In the genomic region with DNA sequence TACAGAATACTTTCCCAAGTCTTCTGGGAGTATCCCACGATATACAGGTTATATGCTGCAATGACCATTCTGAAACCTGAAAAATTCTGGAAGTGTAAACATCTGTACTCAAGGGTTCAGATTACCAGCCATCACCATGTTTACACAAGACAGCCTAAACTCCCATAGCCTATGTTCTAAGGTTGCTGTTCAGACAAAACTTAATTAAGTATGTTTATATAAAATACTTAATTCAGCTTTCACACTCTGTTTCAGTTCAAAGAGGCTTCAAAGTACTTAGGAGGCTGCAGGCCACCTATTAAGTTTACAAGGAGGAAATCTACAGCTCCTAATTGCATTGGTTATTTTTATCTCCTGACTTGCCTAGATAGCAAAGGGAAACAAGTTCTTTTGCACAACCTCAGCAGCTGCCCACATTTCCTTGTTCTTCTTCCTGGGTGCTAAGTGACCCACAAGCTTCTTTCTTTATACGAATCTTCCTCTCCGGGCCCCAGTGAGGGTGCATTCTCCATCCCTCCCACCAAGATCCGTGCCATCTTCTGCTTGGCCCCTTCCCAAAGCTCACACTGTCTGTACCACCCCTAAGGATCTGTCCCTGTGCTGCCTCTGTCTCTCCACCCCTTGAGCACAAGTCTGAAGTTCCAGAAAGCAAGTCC, we compare ENCODE assay signal across 8 cellular contexts. TPM values are rescaled to one million over a fixed set of nuclear protein-coding genes. Genes with fewer than 3 reads are reported as not detected.
A peak's percentile ranks its signal among the peaks of the same experiment; 100 is the strongest.
DNase-seq lines count a peak whose midpoint lies in the region; ATAC-seq, FAIRE-seq and TF ChIP-seq lines count a peak whose summit lies in the region.

No MANE protein-coding gene starts in this region.

- no peaks in the 10 kb centered on the region for H3K9me3 ChIP-seq in K562 (replicated peaks; ENCODE audit: control insufficient read depth, insufficient read depth, low read depth, low read length)

- peaks cover 33% of the 10 kb centered on the region; the same call in 1 of the 2 replicates for H4K20me1 ChIP-seq in K562 (replicated peaks; ENCODE audit: control insufficient read depth, insufficient read depth, low read length)

- in situ Hi-C loops in K562 (cut with MboI), result no loop called here

- POLR2A ChIA-PET in K562 (lab: Yijun Ruan, JAX), result interaction anchor here (0.6 to 2.1 kb wide), 6 partner anchors 9 to 148 kb away, joined by 3 to 6 read pairs (median 3); no protein-coding TSS in a partner anchor

- peak overlapping the region; percentile 62 to 98 (median 94) for H3K27ac Mint-ChIP-seq in naive B cell

- intact Hi-C loops in K562 (cut with micrococcal nuclease), result loop anchor here (2.0 kb wide), 1 partner anchor 43 kb away; the partner anchor contains the start of gene DGKQ

- ATAC-seq in K562 (no peak), naive B cell (ENCODE audit: low read depth in 2 of 2) (no peak), GM21423 (IDR thresholded peaks at IDR 0.05; ENCODE audit: unreplicated experiment) (no peak), HG03354 (IDR thresholded peaks at IDR 0.05; ENCODE audit: poor library complexity, severe bottlenecking, unreplicated experiment) (no peak)

- H3K9me3 Mint-ChIP-seq in naive B cell, result no peaks in the 10 kb centered on the region

- H3K36me3 Mint-ChIP-seq in naive B cell, result no peaks in the 10 kb centered on the region

- peak overlapping the region; percentile 92 for H3K4me2 ChIP-seq in K562 (ENCODE audit: insufficient read depth, low read length)

- no peak for TF ChIP-seq RAD21 in K562 (CRISPR knock-in tag; conservative IDR thresholded peaks at IDR 0.05 in 1 of 2, IDR thresholded peaks at IDR 0.05 in 1 of 2)

- H3K4me3 ChIP-seq in K562, result peak overlapping the region; percentile 99

- 43% methylated on average over 3 of the region's 4 CpGs for WGBS in K562 (ENCODE audit: insufficient coverage, low coverage, missing lambda C conversion rate)

- TF ChIP-seq EP300 in K562 (IDR thresholded peaks at IDR 0.05; ENCODE audit: low read length), result no peak

- H3K4me3 Mint-ChIP-seq in naive B cell, result peak overlapping the region; percentile 30 to 97 (median 96)

- TF ChIP-seq POLR2A in K562 (conservative IDR thresholded peaks at IDR 0.05), result no peak

- FAIRE-seq in K562 (lab: Jason Lieb, UNC), result no peak

- H3K4me1 Mint-ChIP-seq in naive B cell, result peaks cover 51 to 77% (median 74%) of the 10 kb centered on the region in 3 donors

- H3K9ac ChIP-seq in K562 (ENCODE audit: insufficient read depth in 1 of 2, low read depth in 2 of 2, low read length in 2 of 2), result 0 out of 4 replicates have a peak overlapping the region, but pooled peaks have one; percentile 8 to 88

- BruUV-seq in K562 (replicated peaks; lab: Mats Ljungman, UMichigan), result no TSS peak

- CTCF ChIA-PET in K562 (lab: Yijun Ruan, JAX; ENCODE audit: low intra/inter-chr PET ratio), result no interaction called here

- peaks cover 16 to 26% of the 10 kb centered on the region in 2 experiments for H3K4me1 ChIP-seq in K562 (replicated peaks in 1 of 2; ENCODE audit: control insufficient read depth in 2 of 2, insufficient read depth in 2 of 2, low read length in 2 of 2)

- peaks cover 17% of the 10 kb centered on the region; the same call in 2 of the 3 replicates for H3K36me3 ChIP-seq in K562 (ENCODE audit: control insufficient read depth, insufficient read depth, low read length)

- TF ChIP-seq CTCF in K562 (IDR thresholded peaks at IDR 0.05 in 2 of 3, conservative IDR thresholded peaks at IDR 0.05 in 1 of 3; ENCODE audit: insufficient read depth in 2 of 3, low read depth in 1 of 3, low read length in 3 of 3), result no peak

- DNase-seq in CD1c-positive myeloid dendritic cell (ENCODE audit: extremely low spot score) (peak; percentile 73), HuH-7 (ENCODE audit: low spot score) (peak; percentile 78), K562 (ENCODE audit: extremely low read depth in 1 of 4, low spot score in 3 of 4) (no peak), naive B cell (no peak), GOT3 (lab: John Stamatoyannopoulos, UW) (no peak), hypothalamus (lab: John Stamatoyannopoulos, UW) (no peak)

- H3K9me1 ChIP-seq in K562 (ENCODE audit: control insufficient read depth, insufficient read depth, low read length), result no peaks in the 10 kb centered on the region

- H2AFZ ChIP-seq in K562 (ENCODE audit: low read depth, low read length), result no peak overlapping the region

- H3K79me2 ChIP-seq in K562 (ENCODE audit: control insufficient read depth, insufficient read depth, low read length), result peaks cover 70% of the 10 kb centered on the region

- H3K27me3 ChIP-seq in K562 (ENCODE audit: control insufficient read depth in 2 of 2, insufficient read depth in 2 of 2, low read length in 2 of 2), result no peaks in the 10 kb centered on the region

- no peak overlapping the region for H3K27ac ChIP-seq in K562 (ENCODE audit: extremely low read depth, low read depth, low read length)

- H3K27me3 Mint-ChIP-seq in naive B cell, result no peaks in the 10 kb centered on the region

RNA-seq across cellular contexts. Expression of gene GAK, which starts 2.0 kb away (rescaled TPM):
- total RNA-seq in K562 (2011; cell fraction: chromatin; rRNA removed; ENCODE audit: low replicate concordance), result 336 and 571 TPM in 2 replicates
- total RNA-seq in K562 (2011; cell fraction: nucleolus; rRNA removed), result 202 and 228 TPM in 2 replicates
- 235 and 247 TPM in 2 replicates for total RNA-seq in K562 (2011; cell fraction: nucleoplasm; rRNA removed)
- total RNA-seq in K562 (2014; rRNA removed) (102 and 105 TPM in 2 replicates), K562 (2014; rRNA removed; fragmentation: Illumina TruSeq; extraction: Trizol) (10.4 and 12.6 TPM in 2 replicates), K562 (2015; rRNA removed; fragmentation: Illumina TruSeq; extraction: Trizol) (28.4 and 35.4 TPM in 2 replicates), K562 (2021) (94.1 and 101 TPM in 2 replicates)
- polyA plus RNA-seq in K562 (2011; rRNA removed) (14.9 and 22.4 TPM in 2 replicates), K562 (2014; fragmentation: Illumina TruSeq; extraction: Trizol) (16.2 and 38.2 TPM in 2 replicates), K562 (2014; fragmentation: Nextera tagmentation; extraction: Ambion mirVana) (1 to 10 TPM; 1.3 to 2.1 TPM), K562 (2014; rRNA removed) (51.9 and 83.2 TPM in 2 replicates), naive B cell (ENCODE audit: low read depth in 6 of 6) (10 to 100 TPM; 28.5 to 71.3 (median 48.1) TPM)
- 17.2 and 40.3 TPM in 2 replicates for polyA plus RNA-seq in K562 (2011; cell fraction: cytosol; rRNA removed)
- polyA plus RNA-seq in K562 (2011; cell fraction: nucleus; rRNA removed), result 79.9 and 106 TPM in 2 replicates
- polyA plus RNA-seq in K562 (2012), result 48.5 and 55.0 TPM in 2 replicates
- 51.4 and 78.3 TPM in 2 replicates for polyA minus RNA-seq in K562 (2011; rRNA and poly(A)+ RNA removed)
- polyA minus RNA-seq in K562 (2011; cell fraction: cytosol; rRNA and poly(A)+ RNA removed), result 37.3 and 39.5 TPM in 2 replicates
- polyA minus RNA-seq in K562 (2011; cell fraction: nucleus; rRNA and poly(A)+ RNA removed), result 43.2 and 50.9 TPM in 2 replicates

RNA-seq across cellular contexts. Expression of gene TMEM175, which starts 2.2 kb away (rescaled TPM):
- total RNA-seq in K562 (2011; cell fraction: chromatin; rRNA removed; ENCODE audit: low replicate concordance), result 55.5 and 132 TPM in 2 replicates
- total RNA-seq in K562 (2011; cell fraction: nucleolus; rRNA removed), result 80.9 and 84.2 TPM in 2 replicates
- total RNA-seq in K562 (2011; cell fraction: nucleoplasm; rRNA removed), result 71.0 and 82.0 TPM in 2 replicates
- total RNA-seq in K562 (2014; rRNA removed) (14.9 and 17.7 TPM in 2 replicates), K562 (2014; rRNA removed; fragmentation: Illumina TruSeq; extraction: Trizol) (2.4 and 3.7 TPM in 2 replicates), K562 (2015; rRNA removed; fragmentation: Illumina TruSeq; extraction: Trizol) (9.4 and 9.5 TPM in 2 replicates), K562 (2021) (13.8 and 16.9 TPM in 2 replicates)
- polyA plus RNA-seq in K562 (2011; rRNA removed) (11.4 and 28.9 TPM in 2 replicates), K562 (2014; fragmentation: Illumina TruSeq; extraction: Trizol) (8.5 and 21.5 TPM in 2 replicates), K562 (2014; fragmentation: Nextera tagmentation; extraction: Ambion mirVana) (under 1 TPM; 0.13 to 0.18 TPM), K562 (2014; rRNA removed) (22.5 and 30.9 TPM in 2 replicates), naive B cell (ENCODE audit: low read depth in 6 of 6) (10 to 100 TPM; 18.7 to 38.8 (median 24.1) TPM)
- 31.2 and 37.1 TPM in 2 replicates for polyA plus RNA-seq in K562 (2011; cell fraction: cytosol; rRNA removed)
- 373 and 570 TPM in 2 replicates for polyA plus RNA-seq in K562 (2011; cell fraction: nucleus; rRNA removed)
- polyA plus RNA-seq in K562 (2012), result 18.3 and 42.2 TPM in 2 replicates
- polyA minus RNA-seq in K562 (2011; rRNA and poly(A)+ RNA removed), result 7.2 and 7.6 TPM in 2 replicates
- polyA minus RNA-seq in K562 (2011; cell fraction: cytosol; rRNA and poly(A)+ RNA removed), result 8.2 and 14.5 TPM in 2 replicates
- 27.3 and 30.2 TPM in 2 replicates for polyA minus RNA-seq in K562 (2011; cell fraction: nucleus; rRNA and poly(A)+ RNA removed)

RNA-seq across cellular contexts. Expression of gene DGKQ, which starts 43.3 kb away (rescaled TPM):
- total RNA-seq in K562 (2011; cell fraction: chromatin; rRNA removed; ENCODE audit: low replicate concordance), result 27.1 and 96.1 TPM in 2 replicates
- 70.2 and 86.6 TPM in 2 replicates for total RNA-seq in K562 (2011; cell fraction: nucleolus; rRNA removed)
- total RNA-seq in K562 (2011; cell fraction: nucleoplasm; rRNA removed), result 28.7 and 35.0 TPM in 2 replicates
- total RNA-seq in K562 (2014; rRNA removed), result 17.0 and 19.1 TPM in 2 replicates
- total RNA-seq in K562 (2014; rRNA removed; fragmentation: Illumina TruSeq; extraction: Trizol), result 1.2 and 1.7 TPM in 2 replicates
- 6.1 and 6.3 TPM in 2 replicates for total RNA-seq in K562 (2015; rRNA removed; fragmentation: Illumina TruSeq; extraction: Trizol)
- 18.4 and 22.0 TPM in 2 replicates for total RNA-seq in K562 (2021)
- polyA plus RNA-seq in K562 (2011; rRNA removed), result 5.6 and 6.8 TPM in 2 replicates
- polyA plus RNA-seq in K562 (2011; cell fraction: cytosol; rRNA removed), result 5.6 and 16.4 TPM in 2 replicates
- 86.6 and 144 TPM in 2 replicates for polyA plus RNA-seq in K562 (2011; cell fraction: nucleus; rRNA removed)
- polyA plus RNA-seq in K562 (2012), result 13.1 and 23.6 TPM in 2 replicates
- 2.6 and 7.3 TPM in 2 replicates for polyA plus RNA-seq in K562 (2014; fragmentation: Illumina TruSeq; extraction: Trizol)
- under 1 TPM; 0.17 to 0.27 TPM for polyA plus RNA-seq in K562 (2014; fragmentation: Nextera tagmentation; extraction: Ambion mirVana)
- polyA plus RNA-seq in K562 (2014; rRNA removed), result 15.3 and 15.7 TPM in 2 replicates
- polyA minus RNA-seq in K562 (2011; rRNA and poly(A)+ RNA removed), result 1.9 and 2.5 TPM in 2 replicates
- 5.5 and 7.7 TPM in 2 replicates for polyA minus RNA-seq in K562 (2011; cell fraction: cytosol; rRNA and poly(A)+ RNA removed)
- 17.1 and 17.2 TPM in 2 replicates for polyA minus RNA-seq in K562 (2011; cell fraction: nucleus; rRNA and poly(A)+ RNA removed)
- polyA plus RNA-seq in naive B cell (ENCODE audit: low read depth in 6 of 6), result 10 to 100 TPM in 1 of 6 donors, 1 to 10 TPM in 5; 1.6 to 11.9 (median 4.1) TPM

RNA-seq across cellular contexts. Expression of gene IDUA, which starts 56.7 kb away (rescaled TPM):
- 7.8 and 35.6 TPM in 2 replicates for total RNA-seq in K562 (2011; cell fraction: chromatin; rRNA removed; ENCODE audit: low replicate concordance)
- total RNA-seq in K562 (2011; cell fraction: nucleolus; rRNA removed), result 35.8 and 36.4 TPM in 2 replicates
- total RNA-seq in K562 (2011; cell fraction: nucleoplasm; rRNA removed), result 12.5 and 18.8 TPM in 2 replicates
- 9.9 and 10.1 TPM in 2 replicates for total RNA-seq in K562 (2014; rRNA removed)
- total RNA-seq in K562 (2014; rRNA removed; fragmentation: Illumina TruSeq; extraction: Trizol), result 0.26 and 0.69 TPM in 2 replicates
- 3.1 and 4.8 TPM in 2 replicates for total RNA-seq in K562 (2015; rRNA removed; fragmentation: Illumina TruSeq; extraction: Trizol)
- total RNA-seq in K562 (2021), result 13.6 and 16.1 TPM in 2 replicates
- polyA plus RNA-seq in K562 (2011; rRNA removed), result 1.2 and 2.2 TPM in 2 replicates
- 0.90 and 2.8 TPM in 2 replicates for polyA plus RNA-seq in K562 (2011; cell fraction: cytosol; rRNA removed)
- polyA plus RNA-seq in K562 (2011; cell fraction: nucleus; rRNA removed), result 34.5 and 72.8 TPM in 2 replicates
- polyA plus RNA-seq in K562 (2012), result 9.8 and 26.2 TPM in 2 replicates
- polyA plus RNA-seq in K562 (2014; fragmentation: Illumina TruSeq; extraction: Trizol), result 0.30 and 1.2 TPM in 2 replicates
- under 1 TPM; 0.04 to 0.13 TPM for polyA plus RNA-seq in K562 (2014; fragmentation: Nextera tagmentation; extraction: Ambion mirVana)
- polyA plus RNA-seq in K562 (2014; rRNA removed), result 11.2 and 14.1 TPM in 2 replicates
- 0.36 and 0.70 TPM in 2 replicates for polyA minus RNA-seq in K562 (2011; rRNA and poly(A)+ RNA removed)
- polyA minus RNA-seq in K562 (2011; cell fraction: cytosol; rRNA and poly(A)+ RNA removed), result 7.3 and 13.7 TPM in 2 replicates
- 10.0 and 12.1 TPM in 2 replicates for polyA minus RNA-seq in K562 (2011; cell fraction: nucleus; rRNA and poly(A)+ RNA removed)
- 1 to 10 TPM; 2.2 to 8.3 (median 3.3) TPM for polyA plus RNA-seq in naive B cell (ENCODE audit: low read depth in 6 of 6)

Comparison
In these comparisons a context has a peak if more than half of its experiments do, and no peak if none do; other contexts are left out.
1. DNase-seq: peak in CD1c-positive myeloid dendritic cell (single experiment) and HuH-7 (single experiment); none in K562 (0 of 4), naive B cell (single experiment), GOT3 (single experiment) and hypothalamus (0 of 51).